ENCODE assay signal across 8 cellular contexts in the genomic region with DNA sequence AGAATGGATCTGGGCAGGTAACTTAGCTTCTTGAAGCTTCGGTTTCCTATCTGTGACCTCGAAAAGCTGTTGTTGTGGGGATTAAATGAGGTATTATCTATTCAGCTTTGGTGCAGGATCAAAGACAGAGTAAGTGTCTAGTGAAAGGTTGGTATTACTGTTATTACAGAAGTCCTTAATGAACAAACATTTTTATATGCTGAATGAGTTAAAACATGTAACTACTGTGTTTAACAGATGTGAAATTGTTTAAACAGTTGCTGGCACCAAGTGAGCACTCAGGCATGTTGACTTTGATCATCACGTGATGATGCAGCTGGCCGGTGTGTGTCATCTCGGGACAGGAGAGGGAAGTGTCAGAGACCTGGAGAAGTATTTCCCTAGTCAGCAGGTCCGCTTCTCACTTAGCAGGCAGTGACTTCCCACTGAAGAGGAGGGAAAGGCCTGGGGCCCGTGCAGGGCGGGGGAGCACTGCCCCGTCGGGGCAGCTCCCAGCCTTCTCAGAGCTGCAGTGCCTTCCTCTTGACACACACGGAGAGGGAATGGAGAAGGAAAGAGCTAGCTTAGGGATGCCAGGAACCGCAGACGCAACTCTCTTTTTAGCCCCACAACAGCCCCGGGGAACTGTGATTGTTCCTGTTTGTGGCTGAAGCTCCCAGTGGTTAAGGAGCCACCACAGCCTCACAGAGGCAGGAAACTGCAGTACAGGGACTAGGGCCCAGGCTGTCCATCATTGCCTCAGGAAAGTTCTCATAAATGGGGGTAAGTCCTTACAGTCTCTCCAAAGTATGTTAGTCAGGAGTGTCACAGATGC. TPM values are rescaled to one million over a fixed set of nuclear protein-coding genes. Genes with fewer than 3 reads are reported as not detected.
DNase-seq lines count a peak whose midpoint lies in the region; ATAC-seq and TF ChIP-seq lines count a peak whose summit lies in the region.

No MANE protein-coding gene starts in this region.

- H3K36me3 ChIP-seq in BLaER1 treated with 17β-estradiol and CSF1 and Interleukin-3, amounts not matched to agents 10 nM and 100 nM: peaks cover 0 to 56% (median 20%) of the 10 kb centered on the region in 11 experiments; a peak in 17 of 22 replicates
- no peaks in the 10 kb centered on the region for H3K36me3 ChIP-seq in right atrium auricular region
- peaks cover 3% of the 10 kb centered on the region for H3K36me3 ChIP-seq in thymus (ENCODE audit: control insufficient read depth, insufficient read depth)
- H3K36me3 ChIP-seq in ovary: no peaks in the 10 kb centered on the region

- H3K4me3 ChIP-seq in BLaER1 treated with 17β-estradiol and CSF1 and Interleukin-3, amounts not matched to agents 10 nM and 100 nM: peak overlapping the region in 5 of 10 experiments; percentile 16 to 49 (median 29); a peak in 7 of 20 replicates
- H3K4me3 ChIP-seq in right atrium auricular region (no peak overlapping the region), thymus (ENCODE audit: low read length) (no peak overlapping the region), ovary (no peak overlapping the region)

- TF ChIP-seq POLR2A in ovary (IDR thresholded peaks at IDR 0.05): no peak

- H3K27me3 Mint-ChIP-seq in glutamatergic neuron (ENCODE audit: unreplicated experiment): peaks cover 3% of the 10 kb centered on the region
- H3K27me3 Mint-ChIP-seq in naive thymus-derived CD8-positive, alpha-beta T cell: no peaks in the 10 kb centered on the region

- peak overlapping the region; percentile 7 to 68 (median 51); a peak in 19 of 22 replicates for H3K9ac ChIP-seq in BLaER1 treated with 17β-estradiol and CSF1 and Interleukin-3, amounts not matched to agents 10 nM and 100 nM

- intact Hi-C loops in ovary (cut with DNase I): no loop called here

- peak overlapping the region; percentile 8 to 78 (median 71); a peak in 21 of 22 replicates for H3K27ac ChIP-seq in BLaER1 treated with 17β-estradiol and CSF1 and Interleukin-3, amounts not matched to agents 10 nM and 100 nM
- H3K27ac ChIP-seq in right atrium auricular region (peak overlapping the region in 1 of 2 donors; percentile 57), thymus (ENCODE audit: low read depth) (peak overlapping the region; percentile 37), ovary (no peak overlapping the region)

- H3K36me3 Mint-ChIP-seq in glutamatergic neuron (ENCODE audit: unreplicated experiment): peaks cover 10% of the 10 kb centered on the region
- H3K36me3 Mint-ChIP-seq in naive thymus-derived CD8-positive, alpha-beta T cell: peaks cover 12 to 74% (median 32%) of the 10 kb centered on the region in 3 donors

- POLR2A ChIA-PET in naive thymus-derived CD8-positive, alpha-beta T cell (lab: Charles Lee): no interaction called here

- H4K20me1 ChIP-seq in BLaER1 treated with 17β-estradiol and CSF1 and Interleukin-3, amounts not matched to agents 10 nM and 100 nM: no peaks in the 10 kb centered on the region

- peaks cover 27 to 54% (median 46%) of the 10 kb centered on the region in 10 experiments for H3K4me1 ChIP-seq in BLaER1 treated with 17β-estradiol and CSF1 and Interleukin-3, amounts not matched to agents 10 nM and 100 nM
- H3K4me1 ChIP-seq in right atrium auricular region (peaks cover 0 to 6% of the 10 kb centered on the region in 2 donors), thymus (ENCODE audit: control insufficient read depth, insufficient read depth, low read length) (peaks cover 7% of the 10 kb centered on the region), ovary (ENCODE audit: insufficient read depth) (no peaks in the 10 kb centered on the region)

- H3K9me3 Mint-ChIP-seq in glutamatergic neuron (ENCODE audit: unreplicated experiment): no peaks in the 10 kb centered on the region
- H3K9me3 Mint-ChIP-seq in naive thymus-derived CD8-positive, alpha-beta T cell: no peaks in the 10 kb centered on the region

- no peak overlapping the region for H3K4me3 Mint-ChIP-seq in glutamatergic neuron (ENCODE audit: unreplicated experiment)
- no peak overlapping the region for H3K4me3 Mint-ChIP-seq in naive thymus-derived CD8-positive, alpha-beta T cell

- TF ChIP-seq EP300 in ovary (IDR thresholded peaks at IDR 0.05): no peak

- no peak for TF ChIP-seq CTCF in right atrium auricular region (IDR thresholded peaks at IDR 0.05)
- TF ChIP-seq CTCF in glutamatergic neuron (IDR thresholded peaks at IDR 0.05; ENCODE audit: partially characterized antibody, unreplicated experiment): no peak
- TF ChIP-seq CTCF in ovary (IDR thresholded peaks at IDR 0.05): no peak

- WGBS in thymus: 42% methylated on average over 14 of the region's 14 CpGs
- 27 to 50% (median 32%) methylated on average over 14 of the region's 14 CpGs for WGBS in ovary, 3 donors

- DNase-seq in HuH-7.5 (ENCODE audit: low spot score): peak; percentile 81
- DNase-seq in SIG-M5 treated with dmso at 0.1 percent for 504 hours (lab: John Stamatoyannopoulos, UW; ENCODE audit: unreplicated experiment): peak; percentile 70
- peak; percentile 66 for DNase-seq in right atrium auricular region (ENCODE audit: low spot score)
- DNase-seq in glutamatergic neuron: no peak
- DNase-seq in naive thymus-derived CD8-positive, alpha-beta T cell: no peak
- no peak for DNase-seq in ovary

- ATAC-seq in naive thymus-derived CD8-positive, alpha-beta T cell: no peak

- H3K27ac Mint-ChIP-seq in glutamatergic neuron (ENCODE audit: unreplicated experiment): no peak overlapping the region
- peak overlapping the region in 4 of 10 donors; percentile 58 to 76 (median 68) for H3K27ac Mint-ChIP-seq in naive thymus-derived CD8-positive, alpha-beta T cell

- H3K27me3 ChIP-seq in BLaER1 treated with 17β-estradiol and CSF1 and Interleukin-3, amounts not matched to agents 10 nM and 100 nM: no peaks in the 10 kb centered on the region
- H3K27me3 ChIP-seq in right atrium auricular region (no peaks in the 10 kb centered on the region), thymus (ENCODE audit: control insufficient read depth, insufficient read depth) (no peaks in the 10 kb centered on the region), ovary (no peaks in the 10 kb centered on the region)

- H3K4me1 Mint-ChIP-seq in glutamatergic neuron (ENCODE audit: low read depth, unreplicated experiment): no peaks in the 10 kb centered on the region
- peaks cover 0 to 10% (median 3%) of the 10 kb centered on the region in 4 donors for H3K4me1 Mint-ChIP-seq in naive thymus-derived CD8-positive, alpha-beta T cell

- H3K9me3 ChIP-seq in BLaER1 treated with 17β-estradiol and CSF1 and Interleukin-3, amounts not matched to agents 10 nM and 100 nM (replicated peaks in 1 of 11): no peaks in the 10 kb centered on the region
- no peaks in the 10 kb centered on the region for H3K9me3 ChIP-seq in right atrium auricular region
- H3K9me3 ChIP-seq in thymus (ENCODE audit: control insufficient read depth): no peaks in the 10 kb centered on the region
- H3K9me3 ChIP-seq in ovary: no peaks in the 10 kb centered on the region

- peak overlapping the region; percentile 73 to 94 (median 85) for H3K4me2 ChIP-seq in BLaER1 treated with 17β-estradiol and CSF1 and Interleukin-3, amounts not matched to agents 10 nM and 100 nM

RNA-seq across cellular contexts. Expression of gene TUBB2A, which starts 18.0 kb away (rescaled TPM):
- total RNA-seq in right atrium auricular region (10 to 100 TPM; 33.8 to 42.2 TPM), glutamatergic neuron (ENCODE audit: unreplicated experiment) (769 TPM), ovary (10 to 100 TPM in 6 of 7 donors, 1 to 10 TPM in 1; 9.8 to 32.7 (median 18.0) TPM)
- polyA plus RNA-seq in thymus (19.6 TPM), ovary (1 to 10 TPM; 5.7 to 9.3 TPM)
- 1 to 10 TPM; 3.7 to 4.6 TPM for total RNA-seq in naive thymus-derived CD8-positive, alpha-beta T cell
- polyA plus RNA-seq in naive thymus-derived CD8-positive, alpha-beta T cell: 1 to 10 TPM; 1.1 to 4.4 (median 2.7) TPM

RNA-seq across cellular contexts. Expression of gene BPHL, which starts 20.8 kb away (rescaled TPM):
- total RNA-seq in right atrium auricular region (10 to 100 TPM in 1 of 2 donors, 1 to 10 TPM in 1; 5.4 to 10.6 TPM), glutamatergic neuron (ENCODE audit: unreplicated experiment) (72.1 TPM), ovary (10 to 100 TPM in 6 of 7 donors, 1 to 10 TPM in 1; 6.1 to 18.0 (median 13.9) TPM)
- polyA plus RNA-seq in thymus (16.8 TPM), ovary (10 to 100 TPM; 10.4 to 23.7 TPM)
- total RNA-seq in naive thymus-derived CD8-positive, alpha-beta T cell: 10 to 100 TPM; 11.3 to 15.7 TPM
- 10 to 100 TPM in 1 of 3 donors, 1 to 10 TPM in 2; 7.3 to 13.5 (median 8.7) TPM for polyA plus RNA-seq in naive thymus-derived CD8-positive, alpha-beta T cell

Comparison
In these comparisons a context has a peak if more than half of its experiments do, and no peak if none do; other contexts are left out.
1. H3K27ac ChIP-seq: peak in BLaER1 treated with 17β-estradiol and CSF1 and Interleukin-3, amounts not matched to agents 10 nM and 100 nM (11 of 11) and thymus (single experiment); none in ovary (0 of 2).
2. DNase-seq: peak in HuH-7.5 (single experiment), SIG-M5 treated with dmso at 0.1 percent for 504 hours (single experiment) and right atrium auricular region (single experiment); none in glutamatergic neuron (single experiment), naive thymus-derived CD8-positive, alpha-beta T cell (0 of 10) and ovary (0 of 5).
3. RNA of gene TUBB2A, which starts 18.0 kb away (total RNA-seq): 769 TPM in glutamatergic neuron (single experiment); 33.8 to 42.2 TPM in right atrium auricular region, 9.8 to 32.7 TPM in ovary and 3.7 to 4.6 TPM in naive thymus-derived CD8-positive, alpha-beta T cell; every median in the first group is over 10 times any median in the second.